ENCODE assay signal across 10 cellular contexts in genomic region chr4:164977243-164978164, GRCh38. TPM values are rescaled to one million over a fixed set of nuclear protein-coding genes. Genes with fewer than 3 reads are reported as not detected.
DNase-seq lines count a peak whose midpoint lies in the region; ATAC-seq, FAIRE-seq and TF ChIP-seq lines count a peak whose summit lies in the region.
"Had no signal": no experiment of that assay in that cellular context is flagged by ENCODE, and none has a peak within 500 bp of the region (broad histone marks: within the 10 kb centered on the region; RNA-seq: fewer than 3 reads in every experiment).

Gene TRIM61, minus strand, starts transcription at chr4:164977657. Its CDS starts 7,655 bp downstream, at chr4:164970002.

- peak; percentile 98 for ATAC-seq in HG03457 (IDR thresholded peaks at IDR 0.05; ENCODE audit: unreplicated experiment)

- DNase-seq in breast epithelium (ENCODE audit: low spot score in 2 of 2) (no peak), MCF 10A (ENCODE audit: unreplicated experiment) (no peak), fibroblast of the conjunctiva (ENCODE audit: low read depth) (peak; percentile 38), COR-L47 (lab: John Stamatoyannopoulos, UW) (no peak), HTR-8/SVneo (ENCODE audit: insufficient read length, low spot score) (no peak)
- DNase-seq in activated T-cell treated with anti-CD3 and anti-CD28 coated beads, Interleukin-2, amount 50 U/mL, for 1 hour: peak; percentile 55

- no peaks in the 10 kb centered on the region for H3K4me1 Mint-ChIP-seq in MCF 10A (ENCODE audit: insufficient read depth, unreplicated experiment)

- intact Hi-C loops in breast epithelium (cut with DNase I; ENCODE audit: low total_unique reads) (no loop called here), MCF 10A (cut with micrococcal nuclease) (no loop called here)

- H3K4me1 ChIP-seq in breast epithelium (no peaks in the 10 kb centered on the region), rectal smooth muscle tissue (ENCODE audit: control insufficient read depth, insufficient read depth, low read length) (no peaks in the 10 kb centered on the region)

- H3K4me3 Mint-ChIP-seq in MCF 10A (ENCODE audit: unreplicated experiment): no peak within 1 kb of the TSS

- H3K27ac ChIP-seq in breast epithelium (no peak within 1 kb of the TSS), rectal smooth muscle tissue (ENCODE audit: low read depth, low read length) (no peak within 1 kb of the TSS)

- no peaks in the 10 kb centered on the region for H3K9me3 Mint-ChIP-seq in MCF 10A (ENCODE audit: unreplicated experiment)

- CTCF ChIA-PET in MCF 10A (lab: Yijun Ruan, JAX): interaction anchor here (0.5 to 1.1 kb wide), 7 partner anchors 20 to 1909 kb away, joined by 3 to 6 read pairs (median 3); no protein-coding TSS in a partner anchor

- H3K27ac Mint-ChIP-seq in MCF 10A (ENCODE audit: low read depth, unreplicated experiment): no peak within 1 kb of the TSS

- no peak within 1 kb of the TSS for H3K9ac ChIP-seq in rectal smooth muscle tissue (ENCODE audit: low read length)

- H3K36me3 Mint-ChIP-seq in MCF 10A (ENCODE audit: insufficient read depth, unreplicated experiment): no peaks in the 10 kb centered on the region

- no peaks in the 10 kb centered on the region for H3K27me3 ChIP-seq in breast epithelium
- no peaks in the 10 kb centered on the region for H3K27me3 ChIP-seq in rectal smooth muscle tissue (ENCODE audit: control insufficient read depth, insufficient read depth, low read length)

- POLR2A ChIA-PET in MCF 10A (lab: Yijun Ruan, JAX): interaction anchor here (0.6 kb wide), 1 partner anchor 21 kb away, joined by 4 read pairs; no protein-coding TSS in a partner anchor

- no peak for TF ChIP-seq CTCF in breast epithelium (IDR thresholded peaks at IDR 0.05)
- no peak for TF ChIP-seq CTCF in MCF 10A (IDR thresholded peaks at IDR 0.05; ENCODE audit: unreplicated experiment)

- no peaks in the 10 kb centered on the region for H3K27me3 Mint-ChIP-seq in MCF 10A (ENCODE audit: insufficient read depth, unreplicated experiment)

- peak within 1 kb of the TSS; percentile 36 to 44 (median 40) for H3K4me3 ChIP-seq in breast epithelium
- H3K4me3 ChIP-seq in rectal smooth muscle tissue (ENCODE audit: low read length): peak within 1 kb of the TSS; percentile 57

- no peak for FAIRE-seq in HTR-8/SVneo (lab: Jason Lieb, UNC)
- FAIRE-seq: A204.1, islet of Langerhans had no signal

- BruUV-seq in MCF 10A (replicated peaks; lab: Mats Ljungman, UMichigan): no TSS peak

- no peak for TF ChIP-seq POLR2A in breast epithelium (IDR thresholded peaks at IDR 0.05)

- H3K36me3 ChIP-seq in breast epithelium: no peaks in the 10 kb centered on the region
- no peaks in the 10 kb centered on the region for H3K36me3 ChIP-seq in rectal smooth muscle tissue (ENCODE audit: control insufficient read depth, insufficient read depth, low read length)

- H3K9me3 ChIP-seq in breast epithelium: no peaks in the 10 kb centered on the region

RNA-seq across cellular contexts. Expression of gene TRIM61, which starts in this region (rescaled TPM):
- total RNA-seq in breast epithelium (under 1 TPM; 0.33 to 0.96 (median 0.44) TPM), MCF 10A (2022) (0.26 TPM in 1 of 2 replicates, not detected in the other)

Comparison
In these comparisons a context has a peak if more than half of its experiments do, and no peak if none do; other contexts are left out.
1. DNase-seq: peak in activated T-cell treated with anti-CD3 and anti-CD28 coated beads, Interleukin-2, amount 50 U/mL, for 1 hour (single experiment) and fibroblast of the conjunctiva (single experiment); none in breast epithelium (0 of 2), MCF 10A (single experiment), COR-L47 (single experiment) and HTR-8/SVneo (single experiment).